In the genomic region with DNA sequence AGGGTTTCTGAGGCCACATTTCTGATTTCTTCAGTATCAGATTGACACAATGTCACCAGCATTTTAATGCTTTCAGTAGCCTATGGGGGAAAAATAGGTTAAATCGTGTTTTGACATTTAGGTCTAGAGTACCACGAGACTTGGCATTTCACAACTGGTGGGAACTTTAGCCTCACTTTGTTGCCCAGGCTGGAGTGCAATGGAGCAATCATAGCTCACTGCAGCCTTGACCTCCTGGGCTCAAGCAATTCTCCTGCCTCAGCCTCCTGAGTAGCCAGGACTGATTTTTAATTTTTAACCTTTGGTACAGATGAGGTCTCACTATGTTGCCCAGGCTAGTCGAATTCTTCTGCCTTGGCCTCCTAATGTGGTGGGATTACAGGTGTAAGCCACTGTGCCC, we compare ENCODE assay signal across 1 cellular context.
TF ChIP-seq lines count a peak whose summit lies in the region.

No MANE protein-coding gene starts in this region.

TF ChIP-seq in HepG2, 621 proteins besides CTCF, POLR2A, EP300 and RAD21 (continued from another document and continues in another):
- TF ChIP-seq PAXIP1 (CRISPR knock-in tag; conservative IDR thresholded peaks at IDR 0.05) (peak; percentile 79), NR2F2 (IDR thresholded peaks at IDR 0.05; ENCODE audit: borderline replicate concordance, low read depth) (peak; percentile 60; the same call in 1 of the 2 replicates), POGK (CRISPR knock-in tag; conservative IDR thresholded peaks at IDR 0.05) (0 out of 2 replicates have a peak, but pooled peaks have one; percentile 22), HMGXB4 (CRISPR knock-in tag; IDR thresholded peaks at IDR 0.05; ENCODE audit: borderline replicate concordance in 1 of 2, low read depth in 1 of 2) (0 out of 4 replicates have a peak, but pooled peaks of 1 of the 2 experiments have one; percentile 7), UBTF (CRISPR knock-in tag; IDR thresholded peaks at IDR 0.05) (peak; percentile 34; the same call in 1 of the 2 replicates), RXRA (CRISPR knock-in tag; IDR thresholded peaks at IDR 0.05) (peak; percentile 72; the same call in 1 of the 2 replicates), HMG20A (CRISPR knock-in tag; IDR thresholded peaks at IDR 0.05; ENCODE audit: borderline replicate concordance) (peak; percentile 56; the same call in 1 of the 2 replicates), BATF2 (CRISPR knock-in tag; IDR thresholded peaks at IDR 0.05) (no peak), ZNF639 (CRISPR knock-in tag; conservative IDR thresholded peaks at IDR 0.05) (no peak), MED1 (CRISPR knock-in tag; IDR thresholded peaks at IDR 0.05) (peak; percentile 85), TEAD3 (CRISPR knock-in tag; optimal IDR thresholded peaks at IDR 0.05; ENCODE audit: borderline replicate concordance) (peak; percentile 38), ZNF121 (CRISPR knock-in tag; IDR thresholded peaks at IDR 0.05) (peak; percentile 98), SNAPC4 (CRISPR knock-in tag; IDR thresholded peaks at IDR 0.05) (no peak), ZBTB20 (CRISPR knock-in tag; IDR thresholded peaks at IDR 0.05; ENCODE audit: borderline replicate concordance, low read depth) (peak; percentile 72; the same call in 1 of the 2 replicates), ELF4 (CRISPR knock-in tag; IDR thresholded peaks at IDR 0.05; ENCODE audit: borderline replicate concordance) (peak; percentile 54; the same call in 1 of the 2 replicates), CHD2 (IDR thresholded peaks at IDR 0.05; ENCODE audit: low read depth, low read length) (peak; percentile 78; the same call in 1 of the 2 replicates), CEBPB (IDR thresholded peaks at IDR 0.05; ENCODE audit: borderline replicate concordance, low read depth, low read length) (peak; percentile 96), TBX2 (CRISPR knock-in tag; IDR thresholded peaks at IDR 0.05; ENCODE audit: borderline replicate concordance) (peak; percentile 57; the same call in 1 of the 2 replicates), MTF1 (CRISPR knock-in tag; IDR thresholded peaks at IDR 0.05) (no peak), HOMEZ (CRISPR knock-in tag; IDR thresholded peaks at IDR 0.05; ENCODE audit: low read depth) (peak; percentile 79; the same call in 1 of the 2 replicates), GFI1 (CRISPR knock-in tag; IDR thresholded peaks at IDR 0.05; ENCODE audit: borderline replicate concordance) (peak; percentile 83)
- TF ChIP-seq, protein P1, sequence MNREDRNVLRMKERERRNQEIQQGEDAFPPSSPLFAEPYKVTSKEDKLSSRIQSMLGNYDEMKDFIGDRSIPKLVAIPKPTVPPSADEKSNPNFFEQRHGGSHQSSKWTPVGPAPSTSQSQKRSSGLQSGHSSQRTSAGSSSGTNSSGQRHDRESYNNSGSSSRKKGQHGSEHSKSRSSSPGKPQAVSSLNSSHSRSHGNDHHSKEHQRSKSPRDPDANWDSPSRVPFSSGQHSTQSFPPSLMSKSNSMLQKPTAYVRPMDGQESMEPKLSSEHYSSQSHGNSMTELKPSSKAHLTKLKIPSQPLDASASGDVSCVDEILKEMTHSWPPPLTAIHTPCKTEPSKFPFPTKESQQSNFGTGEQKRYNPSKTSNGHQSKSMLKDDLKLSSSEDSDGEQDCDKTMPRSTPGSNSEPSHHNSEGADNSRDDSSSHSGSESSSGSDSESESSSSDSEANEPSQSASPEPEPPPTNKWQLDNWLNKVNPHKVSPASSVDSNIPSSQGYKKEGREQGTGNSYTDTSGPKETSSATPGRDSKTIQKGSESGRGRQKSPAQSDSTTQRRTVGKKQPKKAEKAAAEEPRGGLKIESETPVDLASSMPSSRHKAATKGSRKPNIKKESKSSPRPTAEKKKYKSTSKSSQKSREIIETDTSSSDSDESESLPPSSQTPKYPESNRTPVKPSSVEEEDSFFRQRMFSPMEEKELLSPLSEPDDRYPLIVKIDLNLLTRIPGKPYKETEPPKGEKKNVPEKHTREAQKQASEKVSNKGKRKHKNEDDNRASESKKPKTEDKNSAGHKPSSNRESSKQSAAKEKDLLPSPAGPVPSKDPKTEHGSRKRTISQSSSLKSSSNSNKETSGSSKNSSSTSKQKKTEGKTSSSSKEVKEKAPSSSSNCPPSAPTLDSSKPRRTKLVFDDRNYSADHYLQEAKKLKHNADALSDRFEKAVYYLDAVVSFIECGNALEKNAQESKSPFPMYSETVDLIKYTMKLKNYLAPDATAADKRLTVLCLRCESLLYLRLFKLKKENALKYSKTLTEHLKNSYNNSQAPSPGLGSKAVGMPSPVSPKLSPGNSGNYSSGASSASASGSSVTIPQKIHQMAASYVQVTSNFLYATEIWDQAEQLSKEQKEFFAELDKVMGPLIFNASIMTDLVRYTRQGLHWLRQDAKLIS (CRISPR knock-in tag; IDR thresholded peaks at IDR 0.05), result no peak
